Comparison of ENCODE assay signal across 8 cellular contexts in the genomic region with DNA sequence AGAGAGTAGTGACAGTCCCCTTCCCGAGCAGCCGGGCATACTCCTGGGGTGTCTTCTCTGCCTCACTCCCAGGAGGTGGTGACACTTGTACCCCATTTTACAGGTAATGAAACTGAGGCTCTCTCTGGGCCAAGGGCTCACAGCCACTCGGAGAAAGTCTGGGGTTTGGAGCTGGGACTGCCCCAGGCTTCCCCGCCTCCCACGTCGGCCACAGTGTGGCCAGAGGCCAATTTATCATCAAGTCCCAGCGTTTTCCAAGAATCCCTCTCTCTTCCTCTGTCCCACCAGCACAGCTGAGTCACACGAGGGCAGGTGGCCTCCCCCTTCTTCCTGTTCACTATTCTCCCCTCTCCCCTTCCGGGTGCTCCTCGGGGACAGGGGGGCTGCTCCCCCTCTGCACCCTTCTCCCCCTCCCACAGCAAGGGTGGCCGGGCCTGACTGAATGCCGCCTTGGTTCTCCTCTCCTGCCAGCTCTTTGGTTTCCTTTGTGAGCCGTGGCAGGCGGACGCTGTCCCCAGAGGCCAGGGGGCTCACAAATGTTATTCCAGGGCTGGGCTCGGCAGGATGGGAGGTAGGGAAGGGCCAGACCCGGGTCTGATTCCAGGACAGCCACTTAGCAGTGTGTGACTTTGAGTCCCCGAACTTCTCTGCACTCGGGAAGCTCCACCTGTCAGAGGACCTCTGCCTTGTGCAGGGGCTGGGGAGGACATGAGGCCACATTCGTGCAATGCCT. TPM values are rescaled to one million over a fixed set of nuclear protein-coding genes. Genes with fewer than 3 reads are reported as not detected.
DNase-seq lines count a peak whose midpoint lies in the region; ATAC-seq, FAIRE-seq and TF ChIP-seq lines count a peak whose summit lies in the region.

No MANE protein-coding gene starts in this region.

- peak overlapping the region in 3 of 4 donors; percentile 51 to 75 (median 57) for H3K27ac ChIP-seq in pancreas

- peaks cover 17 to 18% of the 10 kb centered on the region in 2 donors for H3K27me3 Mint-ChIP-seq in T-cell

- H3K4me3 ChIP-seq in fibroblast of mammary gland (ENCODE audit: control insufficient read depth, low read depth, low read length) (no peak overlapping the region), pancreas (no peak overlapping the region)

- FAIRE-seq in pancreas (lab: Jason Lieb, UNC): no peak

- DNase-seq in NCI-H2171 treated with DMSO at 0.1 percent for 48 hours (lab: John Stamatoyannopoulos, UW): peak; percentile 4
- DNase-seq in NCI-H2171 (lab: John Stamatoyannopoulos, UW): no peak
- peak in 1 of 34 experiments; percentile 9 for DNase-seq in T-cell
- DNase-seq in fibroblast of mammary gland (ENCODE audit: low read depth): peak; percentile 81
- DNase-seq in pancreas: peak in 5 of 6 donors; percentile 38 to 66 (median 48)
- DNase-seq in mesenteric fat pad (ENCODE audit: low spot score): no peak
- no peak for DNase-seq in effector CD8-positive, alpha-beta T cell (lab: John Stamatoyannopoulos, UW)

- CTCF ChIA-PET in T-cell (lab: Charles Lee): no interaction called here

- H3K4me3 Mint-ChIP-seq in T-cell: peak overlapping the region; percentile 25 to 75 (median 64)

- no peaks in the 10 kb centered on the region for H3K36me3 ChIP-seq in pancreas

- intact Hi-C loops in pancreas (cut with DNase I): no loop called here

- no peaks in the 10 kb centered on the region for H3K27me3 ChIP-seq in pancreas

- H3K4me1 ChIP-seq in pancreas: peaks cover 0 to 21% (median 8%) of the 10 kb centered on the region in 3 donors

- POLR2A ChIA-PET in T-cell (lab: Charles Lee): no interaction called here

- no peak overlapping the region for H3K27ac Mint-ChIP-seq in T-cell

- 23 to 35% methylated on average over 20 of the region's 20 CpGs for WGBS in pancreas, 2 donors

- H3K4me1 Mint-ChIP-seq in T-cell: peaks cover 11 to 23% (median 12%) of the 10 kb centered on the region in 3 donors

- TF ChIP-seq CTCF in fibroblast of mammary gland (conservative IDR thresholded peaks at IDR 0.05; ENCODE audit: control insufficient read depth, insufficient read depth, low read depth, low read length): no peak
- no peak for TF ChIP-seq CTCF in pancreas (IDR thresholded peaks at IDR 0.05)

- ATAC-seq in T-cell (replicated peaks in 1 of 4) (peak in 2 of 4 experiments; percentile 44 to 45), pancreas (peak; percentile 56 to 89 (median 78)), GM21723 (IDR thresholded peaks at IDR 0.05; ENCODE audit: unreplicated experiment) (no peak)

- H3K9me3 ChIP-seq in pancreas: no peaks in the 10 kb centered on the region

- H3K9me3 Mint-ChIP-seq in T-cell: no peaks in the 10 kb centered on the region

- H3K36me3 Mint-ChIP-seq in T-cell: peaks cover 4% of the 10 kb centered on the region

RNA-seq across cellular contexts. Expression of a gene that starts 17.7 kb away (rescaled TPM):
- 1 to 10 TPM; 3.1 to 8.5 (median 6.3) TPM for total RNA-seq in T-cell
- total RNA-seq in pancreas: 10 to 100 TPM; 14.7 to 29.8 (median 20.8) TPM
- 10 to 100 TPM in 1 of 2 donors, 1 to 10 TPM in 1; 8.5 to 30.6 TPM for polyA plus RNA-seq in pancreas
- 12.5 TPM for total RNA-seq in mesenteric fat pad

RNA-seq across cellular contexts. Expression of a gene that starts 52.7 kb away (rescaled TPM):
- total RNA-seq in T-cell: 10 to 100 TPM; 13.3 to 17.6 (median 14.8) TPM
- total RNA-seq in pancreas: 10 to 100 TPM in 1 of 6 donors, 1 to 10 TPM in 5; 8.8 to 10.4 (median 9.3) TPM
- 10 to 100 TPM in 1 of 2 donors, 1 to 10 TPM in 1; 8.1 to 11.4 TPM for polyA plus RNA-seq in pancreas
- 16.9 TPM for total RNA-seq in mesenteric fat pad

Comparison
In these comparisons a context has a peak if more than half of its experiments do, and no peak if none do; other contexts are left out.
1. DNase-seq: peak in NCI-H2171 treated with DMSO at 0.1 percent for 48 hours (single experiment), fibroblast of mammary gland (single experiment) and pancreas (5 of 6); none in NCI-H2171 (single experiment), mesenteric fat pad (single experiment) and effector CD8-positive, alpha-beta T cell (single experiment).